1 cellular context compared by ENCODE assay signal in the genomic region with DNA sequence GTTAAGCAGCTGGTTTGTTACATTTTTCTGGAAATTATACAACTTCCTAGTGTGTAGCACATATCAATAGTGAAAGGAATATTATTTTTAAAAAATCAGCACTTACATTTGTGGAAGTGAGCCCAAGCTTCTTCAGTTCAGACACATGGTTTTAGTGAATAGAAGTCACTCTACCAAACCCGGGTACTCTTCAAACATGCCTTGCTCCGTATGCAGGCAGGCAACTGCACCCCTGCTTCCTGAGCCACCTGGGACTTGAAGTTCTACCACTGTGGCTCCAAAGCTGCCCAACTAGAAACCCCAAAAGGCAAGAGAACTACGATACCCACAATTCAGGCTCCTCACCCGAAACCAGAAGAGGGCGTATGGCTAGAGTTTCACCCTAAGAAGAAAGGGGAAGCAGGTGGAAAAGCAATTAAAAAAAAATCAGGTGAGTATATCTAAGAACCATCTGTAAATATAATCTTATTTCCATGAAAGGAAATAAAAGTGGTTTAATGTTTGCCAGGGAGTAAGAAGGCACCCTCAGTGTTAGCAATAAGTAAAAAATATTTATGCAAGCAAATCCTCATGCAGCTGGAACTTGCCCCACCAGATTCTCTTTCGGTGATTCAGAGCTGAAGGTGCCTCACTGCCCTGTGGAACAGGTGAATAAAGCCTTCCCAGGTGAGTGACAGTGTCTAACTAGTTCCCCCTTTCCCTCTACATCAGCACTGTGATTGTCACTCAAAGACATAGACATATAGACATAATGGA.
TF ChIP-seq lines count a peak whose summit lies in the region.

A gene with protein sequence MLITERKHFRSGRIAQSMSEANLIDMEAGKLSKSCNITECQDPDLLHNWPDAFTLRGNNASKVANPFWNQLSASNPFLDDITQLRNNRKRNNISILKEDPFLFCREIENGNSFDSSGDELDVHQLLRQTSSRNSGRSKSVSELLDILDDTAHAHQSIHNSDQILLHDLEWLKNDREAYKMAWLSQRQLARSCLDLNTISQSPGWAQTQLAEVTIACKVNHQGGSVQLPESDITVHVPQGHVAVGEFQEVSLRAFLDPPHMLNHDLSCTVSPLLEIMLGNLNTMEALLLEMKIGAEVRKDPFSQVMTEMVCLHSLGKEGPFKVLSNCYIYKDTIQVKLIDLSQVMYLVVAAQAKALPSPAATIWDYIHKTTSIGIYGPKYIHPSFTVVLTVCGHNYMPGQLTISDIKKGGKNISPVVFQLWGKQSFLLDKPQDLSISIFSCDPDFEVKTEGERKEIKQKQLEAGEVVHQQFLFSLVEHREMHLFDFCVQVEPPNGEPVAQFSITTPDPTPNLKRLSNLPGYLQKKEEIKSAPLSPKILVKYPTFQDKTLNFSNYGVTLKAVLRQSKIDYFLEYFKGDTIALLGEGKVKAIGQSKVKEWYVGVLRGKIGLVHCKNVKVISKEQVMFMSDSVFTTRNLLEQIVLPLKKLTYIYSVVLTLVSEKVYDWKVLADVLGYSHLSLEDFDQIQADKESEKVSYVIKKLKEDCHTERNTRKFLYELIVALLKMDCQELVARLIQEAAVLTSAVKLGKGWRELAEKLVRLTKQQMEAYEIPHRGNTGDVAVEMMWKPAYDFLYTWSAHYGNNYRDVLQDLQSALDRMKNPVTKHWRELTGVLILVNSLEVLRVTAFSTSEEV (minus strand): TSS at position 192 of the 756 bp plus-strand sequence. CDS start 55,522 bp downstream, outside the sequence.

TF ChIP-seq in GM12878, 131 proteins besides CTCF, POLR2A, EP300 and RAD21 (continued from another document and continues in another):
- TF ChIP-seq, protein P1, sequence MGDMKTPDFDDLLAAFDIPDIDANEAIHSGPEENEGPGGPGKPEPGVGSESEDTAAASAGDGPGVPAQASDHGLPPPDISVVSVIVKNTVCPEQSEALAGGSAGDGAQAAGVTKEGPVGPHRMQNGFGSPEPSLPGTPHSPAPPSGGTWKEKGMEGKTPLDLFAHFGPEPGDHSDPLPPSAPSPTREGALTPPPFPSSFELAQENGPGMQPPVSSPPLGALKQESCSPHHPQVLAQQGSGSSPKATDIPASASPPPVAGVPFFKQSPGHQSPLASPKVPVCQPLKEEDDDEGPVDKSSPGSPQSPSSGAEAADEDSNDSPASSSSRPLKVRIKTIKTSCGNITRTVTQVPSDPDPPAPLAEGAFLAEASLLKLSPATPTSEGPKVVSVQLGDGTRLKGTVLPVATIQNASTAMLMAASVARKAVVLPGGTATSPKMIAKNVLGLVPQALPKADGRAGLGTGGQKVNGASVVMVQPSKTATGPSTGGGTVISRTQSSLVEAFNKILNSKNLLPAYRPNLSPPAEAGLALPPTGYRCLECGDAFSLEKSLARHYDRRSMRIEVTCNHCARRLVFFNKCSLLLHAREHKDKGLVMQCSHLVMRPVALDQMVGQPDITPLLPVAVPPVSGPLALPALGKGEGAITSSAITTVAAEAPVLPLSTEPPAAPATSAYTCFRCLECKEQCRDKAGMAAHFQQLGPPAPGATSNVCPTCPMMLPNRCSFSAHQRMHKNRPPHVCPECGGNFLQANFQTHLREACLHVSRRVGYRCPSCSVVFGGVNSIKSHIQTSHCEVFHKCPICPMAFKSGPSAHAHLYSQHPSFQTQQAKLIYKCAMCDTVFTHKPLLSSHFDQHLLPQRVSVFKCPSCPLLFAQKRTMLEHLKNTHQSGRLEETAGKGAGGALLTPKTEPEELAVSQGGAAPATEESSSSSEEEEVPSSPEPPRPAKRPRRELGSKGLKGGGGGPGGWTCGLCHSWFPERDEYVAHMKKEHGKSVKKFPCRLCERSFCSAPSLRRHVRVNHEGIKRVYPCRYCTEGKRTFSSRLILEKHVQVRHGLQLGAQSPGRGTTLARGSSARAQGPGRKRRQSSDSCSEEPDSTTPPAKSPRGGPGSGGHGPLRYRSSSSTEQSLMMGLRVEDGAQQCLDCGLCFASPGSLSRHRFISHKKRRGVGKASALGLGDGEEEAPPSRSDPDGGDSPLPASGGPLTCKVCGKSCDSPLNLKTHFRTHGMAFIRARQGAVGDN (IDR thresholded peaks at IDR 0.05) = peak; percentile 80
- TF ChIP-seq, protein P2, sequence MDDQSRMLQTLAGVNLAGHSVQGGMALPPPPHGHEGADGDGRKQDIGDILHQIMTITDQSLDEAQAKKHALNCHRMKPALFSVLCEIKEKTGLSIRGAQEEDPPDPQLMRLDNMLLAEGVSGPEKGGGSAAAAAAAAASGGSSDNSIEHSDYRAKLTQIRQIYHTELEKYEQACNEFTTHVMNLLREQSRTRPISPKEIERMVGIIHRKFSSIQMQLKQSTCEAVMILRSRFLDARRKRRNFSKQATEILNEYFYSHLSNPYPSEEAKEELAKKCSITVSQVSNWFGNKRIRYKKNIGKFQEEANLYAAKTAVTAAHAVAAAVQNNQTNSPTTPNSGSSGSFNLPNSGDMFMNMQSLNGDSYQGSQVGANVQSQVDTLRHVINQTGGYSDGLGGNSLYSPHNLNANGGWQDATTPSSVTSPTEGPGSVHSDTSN (IDR thresholded peaks at IDR 0.05; ENCODE audit: insufficient replicate concordance, low read depth, low read length) = peak; percentile 18
- TF ChIP-seq ESRRA (IDR thresholded peaks at IDR 0.05; ENCODE audit: low read length) (no peak), NFIC (IDR thresholded peaks at IDR 0.05; ENCODE audit: low read depth, low read length) (peak; percentile 39), GABPA (IDR thresholded peaks at IDR 0.05; ENCODE audit: low read depth) (no peak), SUZ12 (IDR thresholded peaks at IDR 0.05; ENCODE audit: unreplicated experiment) (no peak), KLF5 (IDR thresholded peaks at IDR 0.05; ENCODE audit: partially characterized antibody) (peak; percentile 40), SRF (IDR thresholded peaks at IDR 0.05; ENCODE audit: low read depth in 2 of 2, low read length in 2 of 2) (0 out of 4 replicates have a peak, but pooled peaks of 1 of the 2 experiments have one; percentile 9), CBX5 (IDR thresholded peaks at IDR 0.05; ENCODE audit: low read depth) (no peak), EGR1 (IDR thresholded peaks at IDR 0.05; ENCODE audit: borderline replicate concordance in 1 of 2, low read depth in 2 of 2, low read length in 2 of 2) (no peak), ZSCAN29 (IDR thresholded peaks at IDR 0.05) (no peak), RFX5 (IDR thresholded peaks at IDR 0.05; ENCODE audit: low read depth, low read length) (no peak), CREB1 (IDR thresholded peaks at IDR 0.05; ENCODE audit: low read depth) (peak; percentile 64), BHLHE40 (IDR thresholded peaks at IDR 0.05; ENCODE audit: borderline replicate concordance in 1 of 2, low read depth in 2 of 2, low read length in 1 of 2) (peak; percentile 51 to 68; a peak in 2 of 4 replicates), HCFC1 (IDR thresholded peaks at IDR 0.05; ENCODE audit: low read length) (peak; percentile 97), MYC (IDR thresholded peaks at IDR 0.05; ENCODE audit: insufficient read depth, insufficient read length, insufficient replicate concordance, low read length, severe bottlenecking) (no peak), ZNF384 (IDR thresholded peaks at IDR 0.05; ENCODE audit: borderline replicate concordance, low read depth, low read length) (peak; percentile 82), KAT2A (conservative IDR thresholded peaks at IDR 0.05; ENCODE audit: control insufficient read depth, low read depth, low read length) (no peak), POLR2AphosphoS2 (IDR thresholded peaks at IDR 0.05; ENCODE audit: low read depth, low read length) (no peak), IKZF2 (IDR thresholded peaks at IDR 0.05) (peak; percentile 72 to 89; a peak in 3 of 4 replicates), ZNF207 (IDR thresholded peaks at IDR 0.05; ENCODE audit: borderline replicate concordance) (no peak), RAD51 (IDR thresholded peaks at IDR 0.05) (peak; percentile 1; the same call in 1 of the 2 replicates), NR2F1 (conservative IDR thresholded peaks at IDR 0.05) (0 out of 2 replicates have a peak, but pooled peaks have one; percentile 14), TAF1 (IDR thresholded peaks at IDR 0.05; ENCODE audit: borderline replicate concordance, low read depth, low read length) (no peak), RCOR1 (conservative IDR thresholded peaks at IDR 0.05; ENCODE audit: low read depth, low read length) (0 out of 2 replicates have a peak, but pooled peaks have one; percentile 44), FOXM1 (IDR thresholded peaks at IDR 0.05; ENCODE audit: low read depth, low read length) (peak; percentile 28; the same call in 1 of the 2 replicates), NFYA (IDR thresholded peaks at IDR 0.05; ENCODE audit: borderline replicate concordance, low read depth, low read length) (no peak), RELA (IDR thresholded peaks at IDR 0.05; ENCODE audit: borderline replicate concordance, partially characterized antibody) (peak; percentile 79), ATF7 (IDR thresholded peaks at IDR 0.05; ENCODE audit: low read depth) (peak; percentile 71; the same call in 1 of the 2 replicates)
- TF ChIP-seq, protein P3, sequence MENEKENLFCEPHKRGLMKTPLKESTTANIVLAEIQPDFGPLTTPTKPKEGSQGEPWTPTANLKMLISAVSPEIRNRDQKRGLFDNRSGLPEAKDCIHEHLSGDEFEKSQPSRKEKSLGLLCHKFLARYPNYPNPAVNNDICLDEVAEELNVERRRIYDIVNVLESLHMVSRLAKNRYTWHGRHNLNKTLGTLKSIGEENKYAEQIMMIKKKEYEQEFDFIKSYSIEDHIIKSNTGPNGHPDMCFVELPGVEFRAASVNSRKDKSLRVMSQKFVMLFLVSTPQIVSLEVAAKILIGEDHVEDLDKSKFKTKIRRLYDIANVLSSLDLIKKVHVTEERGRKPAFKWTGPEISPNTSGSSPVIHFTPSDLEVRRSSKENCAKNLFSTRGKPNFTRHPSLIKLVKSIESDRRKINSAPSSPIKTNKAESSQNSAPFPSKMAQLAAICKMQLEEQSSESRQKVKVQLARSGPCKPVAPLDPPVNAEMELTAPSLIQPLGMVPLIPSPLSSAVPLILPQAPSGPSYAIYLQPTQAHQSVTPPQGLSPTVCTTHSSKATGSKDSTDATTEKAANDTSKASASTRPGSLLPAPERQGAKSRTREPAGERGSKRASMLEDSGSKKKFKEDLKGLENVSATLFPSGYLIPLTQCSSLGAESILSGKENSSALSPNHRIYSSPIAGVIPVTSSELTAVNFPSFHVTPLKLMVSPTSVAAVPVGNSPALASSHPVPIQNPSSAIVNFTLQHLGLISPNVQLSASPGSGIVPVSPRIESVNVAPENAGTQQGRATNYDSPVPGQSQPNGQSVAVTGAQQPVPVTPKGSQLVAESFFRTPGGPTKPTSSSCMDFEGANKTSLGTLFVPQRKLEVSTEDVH (IDR thresholded peaks at IDR 0.05; ENCODE audit: low read depth, partially characterized antibody) = no peak
- TF ChIP-seq, protein P4, sequence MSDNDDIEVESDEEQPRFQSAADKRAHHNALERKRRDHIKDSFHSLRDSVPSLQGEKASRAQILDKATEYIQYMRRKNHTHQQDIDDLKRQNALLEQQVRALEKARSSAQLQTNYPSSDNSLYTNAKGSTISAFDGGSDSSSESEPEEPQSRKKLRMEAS (IDR thresholded peaks at IDR 0.05; ENCODE audit: low read depth, low read length) = no peak; the same call in 1 of the 2 replicates
- TF ChIP-seq, protein P5, sequence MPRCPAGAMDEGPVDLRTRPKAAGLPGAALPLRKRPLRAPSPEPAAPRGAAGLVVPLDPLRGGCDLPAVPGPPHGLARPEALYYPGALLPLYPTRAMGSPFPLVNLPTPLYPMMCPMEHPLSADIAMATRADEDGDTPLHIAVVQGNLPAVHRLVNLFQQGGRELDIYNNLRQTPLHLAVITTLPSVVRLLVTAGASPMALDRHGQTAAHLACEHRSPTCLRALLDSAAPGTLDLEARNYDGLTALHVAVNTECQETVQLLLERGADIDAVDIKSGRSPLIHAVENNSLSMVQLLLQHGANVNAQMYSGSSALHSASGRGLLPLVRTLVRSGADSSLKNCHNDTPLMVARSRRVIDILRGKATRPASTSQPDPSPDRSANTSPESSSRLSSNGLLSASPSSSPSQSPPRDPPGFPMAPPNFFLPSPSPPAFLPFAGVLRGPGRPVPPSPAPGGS (IDR thresholded peaks at IDR 0.05; ENCODE audit: borderline replicate concordance, insufficient read depth, low read depth, low read length, poor library complexity, severe bottlenecking) = no peak
- TF ChIP-seq, protein P6, sequence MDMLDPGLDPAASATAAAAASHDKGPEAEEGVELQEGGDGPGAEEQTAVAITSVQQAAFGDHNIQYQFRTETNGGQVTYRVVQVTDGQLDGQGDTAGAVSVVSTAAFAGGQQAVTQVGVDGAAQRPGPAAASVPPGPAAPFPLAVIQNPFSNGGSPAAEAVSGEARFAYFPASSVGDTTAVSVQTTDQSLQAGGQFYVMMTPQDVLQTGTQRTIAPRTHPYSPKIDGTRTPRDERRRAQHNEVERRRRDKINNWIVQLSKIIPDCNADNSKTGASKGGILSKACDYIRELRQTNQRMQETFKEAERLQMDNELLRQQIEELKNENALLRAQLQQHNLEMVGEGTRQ (IDR thresholded peaks at IDR 0.05; ENCODE audit: borderline replicate concordance, low read depth, low read length) = no peak
- TF ChIP-seq, protein P7, sequence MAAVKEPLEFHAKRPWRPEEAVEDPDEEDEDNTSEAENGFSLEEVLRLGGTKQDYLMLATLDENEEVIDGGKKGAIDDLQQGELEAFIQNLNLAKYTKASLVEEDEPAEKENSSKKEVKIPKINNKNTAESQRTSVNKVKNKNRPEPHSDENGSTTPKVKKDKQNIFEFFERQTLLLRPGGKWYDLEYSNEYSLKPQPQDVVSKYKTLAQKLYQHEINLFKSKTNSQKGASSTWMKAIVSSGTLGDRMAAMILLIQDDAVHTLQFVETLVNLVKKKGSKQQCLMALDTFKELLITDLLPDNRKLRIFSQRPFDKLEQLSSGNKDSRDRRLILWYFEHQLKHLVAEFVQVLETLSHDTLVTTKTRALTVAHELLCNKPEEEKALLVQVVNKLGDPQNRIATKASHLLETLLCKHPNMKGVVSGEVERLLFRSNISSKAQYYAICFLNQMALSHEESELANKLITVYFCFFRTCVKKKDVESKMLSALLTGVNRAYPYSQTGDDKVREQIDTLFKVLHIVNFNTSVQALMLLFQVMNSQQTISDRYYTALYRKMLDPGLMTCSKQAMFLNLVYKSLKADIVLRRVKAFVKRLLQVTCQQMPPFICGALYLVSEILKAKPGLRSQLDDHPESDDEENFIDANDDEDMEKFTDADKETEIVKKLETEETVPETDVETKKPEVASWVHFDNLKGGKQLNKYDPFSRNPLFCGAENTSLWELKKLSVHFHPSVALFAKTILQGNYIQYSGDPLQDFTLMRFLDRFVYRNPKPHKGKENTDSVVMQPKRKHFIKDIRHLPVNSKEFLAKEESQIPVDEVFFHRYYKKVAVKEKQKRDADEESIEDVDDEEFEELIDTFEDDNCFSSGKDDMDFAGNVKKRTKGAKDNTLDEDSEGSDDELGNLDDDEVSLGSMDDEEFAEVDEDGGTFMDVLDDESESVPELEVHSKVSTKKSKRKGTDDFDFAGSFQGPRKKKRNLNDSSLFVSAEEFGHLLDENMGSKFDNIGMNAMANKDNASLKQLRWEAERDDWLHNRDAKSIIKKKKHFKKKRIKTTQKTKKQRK (IDR thresholded peaks at IDR 0.05; ENCODE audit: low read depth, low read length) = no peak
- TF ChIP-seq, protein P8, sequence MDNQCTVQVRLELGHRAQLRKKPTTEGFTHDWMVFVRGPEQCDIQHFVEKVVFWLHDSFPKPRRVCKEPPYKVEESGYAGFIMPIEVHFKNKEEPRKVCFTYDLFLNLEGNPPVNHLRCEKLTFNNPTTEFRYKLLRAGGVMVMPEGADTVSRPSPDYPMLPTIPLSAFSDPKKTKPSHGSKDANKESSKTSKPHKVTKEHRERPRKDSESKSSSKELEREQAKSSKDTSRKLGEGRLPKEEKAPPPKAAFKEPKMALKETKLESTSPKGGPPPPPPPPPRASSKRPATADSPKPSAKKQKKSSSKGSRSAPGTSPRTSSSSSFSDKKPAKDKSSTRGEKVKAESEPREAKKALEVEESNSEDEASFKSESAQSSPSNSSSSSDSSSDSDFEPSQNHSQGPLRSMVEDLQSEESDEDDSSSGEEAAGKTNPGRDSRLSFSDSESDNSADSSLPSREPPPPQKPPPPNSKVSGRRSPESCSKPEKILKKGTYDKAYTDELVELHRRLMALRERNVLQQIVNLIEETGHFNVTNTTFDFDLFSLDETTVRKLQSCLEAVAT (IDR thresholded peaks at IDR 0.05) = peak; percentile 90
